In the genomic region with DNA sequence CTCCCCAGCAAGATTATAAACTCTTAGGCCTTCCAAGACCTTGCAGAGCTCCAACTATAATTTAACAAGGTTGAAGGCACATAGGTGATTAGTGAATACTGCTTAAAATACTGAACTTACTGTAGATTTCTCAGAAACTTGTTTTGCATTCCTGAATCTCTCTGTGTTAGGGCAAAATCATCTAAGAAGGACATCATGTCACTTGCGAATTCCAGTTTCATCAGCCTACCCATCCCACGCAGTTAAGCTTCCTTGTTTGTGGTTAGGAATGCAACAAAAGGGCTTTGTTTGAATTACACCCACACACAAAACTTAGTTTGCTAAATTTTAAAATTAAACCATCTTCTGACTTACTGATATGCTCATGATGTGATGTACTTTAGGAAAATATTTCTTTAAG, we compare ENCODE assay signal across 10 cellular contexts.
A peak's percentile ranks its signal among the peaks of the same experiment; 100 is the strongest.
DNase-seq lines count a peak whose midpoint lies in the region; ATAC-seq and TF ChIP-seq lines count a peak whose summit lies in the region.
"Had no signal": no experiment of that assay in that cellular context is flagged by ENCODE, and none has a peak within 500 bp of the region (broad histone marks: within the 10 kb centered on the region; RNA-seq: fewer than 3 reads in every experiment).

No MANE protein-coding gene starts in this region.

- peaks cover 6% of the 10 kb centered on the region for H3K4me1 ChIP-seq in parathyroid adenoma

- H3K27ac ChIP-seq in parathyroid adenoma, result peak overlapping the region; percentile 15

- no peaks in the 10 kb centered on the region for H3K9me3 ChIP-seq in parathyroid adenoma (ENCODE audit: control insufficient read depth, low read length)

- no peak overlapping the region for H2AFZ ChIP-seq in parathyroid adenoma

- ATAC-seq in GM19397 (IDR thresholded peaks at IDR 0.05; ENCODE audit: unreplicated experiment) (no peak), GM21360 (IDR thresholded peaks at IDR 0.05; ENCODE audit: unreplicated experiment) (no peak), HG02623 (IDR thresholded peaks at IDR 0.05; ENCODE audit: unreplicated experiment) (no peak)

- no peak for TF ChIP-seq CTCF in parathyroid adenoma (IDR thresholded peaks at IDR 0.05)

- no peak overlapping the region for H3K4me3 ChIP-seq in parathyroid adenoma (ENCODE audit: low read depth, low read length)

- peak overlapping the region; percentile 33 for H3K4me2 ChIP-seq in parathyroid adenoma (ENCODE audit: low read length)

- DNase-seq in GM03348 (ENCODE audit: low spot score) (peak; percentile 79), RPMI7951 (ENCODE audit: low read depth) (peak; percentile 79), fibroblast of peridontal ligament (ENCODE audit: extremely low read depth) (peak; percentile 76)
- no peak for DNase-seq in stimulated activated CD4-positive, alpha-beta T cell treated with anti-CD3 and anti-CD28 coated beads, Interleukin-12 subunit alpha, Interleukin-12 subunit beta, amount 100 ng/mL, for 4 hours
- DNase-seq: naive B cell, T-helper 9 cell had no signal

- H3K9ac ChIP-seq in parathyroid adenoma, result no peak overlapping the region

- no peaks in the 10 kb centered on the region for H3K79me2 ChIP-seq in parathyroid adenoma

- no peaks in the 10 kb centered on the region for H3K36me3 ChIP-seq in parathyroid adenoma (ENCODE audit: control insufficient read depth, insufficient read depth, low read length)

- H3K27me3 ChIP-seq in parathyroid adenoma (ENCODE audit: control insufficient read depth, insufficient read depth, low read length), result no peaks in the 10 kb centered on the region
